In the genomic region with DNA sequence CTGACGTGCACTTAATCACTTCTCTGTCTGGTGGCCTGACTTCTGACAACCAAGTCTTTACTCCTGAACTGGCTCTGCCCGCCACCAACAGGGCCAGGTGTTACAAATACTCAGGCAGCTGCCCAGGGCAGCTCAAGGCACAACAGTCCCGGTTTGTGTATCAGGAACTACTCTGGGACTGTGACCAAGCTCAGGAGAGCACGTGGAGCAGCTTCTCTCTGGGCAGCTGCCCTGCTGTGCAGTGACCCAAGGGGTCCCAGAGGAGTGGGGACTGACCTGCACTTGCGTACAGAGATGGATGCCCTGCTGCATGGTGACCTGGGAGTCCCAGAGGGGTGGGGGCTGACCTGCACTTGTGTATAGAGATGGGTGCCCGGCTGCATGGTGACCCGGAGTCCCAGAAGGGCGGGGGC, we compare ENCODE assay signal across 26 cellular contexts. TPM values are rescaled to one million over a fixed set of nuclear protein-coding genes. Genes with fewer than 3 reads are reported as not detected.
"Had no signal": no experiment of that assay in that cellular context is flagged by ENCODE, and none has a peak within 500 bp of the region (broad histone marks: within the 10 kb centered on the region; RNA-seq: fewer than 3 reads in every experiment).

No MANE protein-coding gene starts in this region.

- ATAC-seq: activated naive CD4-positive, alpha-beta T cell treated with anti-CD3 and anti-CD28 coated beads, Interleukin-2, amount 50 U/mL, for 72 hours; activated naive CD8-positive, alpha-beta T cell treated with anti-CD3 and anti-CD28 coated beads, Interleukin-2, amount 50 U/mL, for 24 hours; activated T-cell treated with anti-CD3 and anti-CD28 coated beads, Interleukin-2, amount 50 U/mL, for 72 hours; body of pancreas had no signal

- H3K27me3 Mint-ChIP-seq: activated CD4-positive, alpha-beta memory T cell treated with anti-CD3 and anti-CD28 coated beads for 36 hours; activated CD4-positive, alpha-beta T cell treated with anti-CD3 and anti-CD28 coated beads, Interleukin-2, amount 10 ng/mL, durations not matched to agents 7 days and 5 days; activated naive CD8-positive, alpha-beta T cell treated with anti-CD3 and anti-CD28 coated beads, Interleukin-2, amount 50 U/mL, for 24 hours had no signal

- H3K9me3 ChIP-seq: ascending aorta, body of pancreas had no signal

- FAIRE-seq: bronchial epithelial cell, TTC549 had no signal

- H3K27me3 ChIP-seq: ascending aorta, body of pancreas had no signal

- H3K27ac ChIP-seq: ascending aorta, body of pancreas, VCaP had no signal

- H3K27ac Mint-ChIP-seq: activated CD4-positive, alpha-beta memory T cell treated with anti-CD3 and anti-CD28 coated beads for 36 hours; activated CD4-positive, alpha-beta T cell treated with anti-CD3 and anti-CD28 coated beads, Interleukin-2, amount 10 ng/mL, durations not matched to agents 7 days and 5 days; activated naive CD8-positive, alpha-beta T cell treated with anti-CD3 and anti-CD28 coated beads, Interleukin-2, amount 50 U/mL, for 24 hours; activated T-cell treated with anti-CD3 and anti-CD28 coated beads, Interleukin-2, amount 50 U/mL, for 72 hours had no signal

- DNase-seq: activated CD4-positive, alpha-beta memory T cell treated with anti-CD3 and anti-CD28 coated beads for 36 hours; activated CD4-positive, alpha-beta T cell treated with anti-CD3 and anti-CD28 coated beads, Interleukin-2, amount 10 ng/mL, durations not matched to agents 7 days and 5 days; activated CD4-positive, CD25-positive, alpha-beta regulatory T cell; activated CD8-positive, alpha-beta memory T cell treated with anti-CD3 and anti-CD28 coated beads for 24 hours; activated naive CD8-positive, alpha-beta T cell treated with anti-CD3 and anti-CD28 coated beads, Interleukin-2, amount 50 U/mL, for 24 hours; activated T-cell treated with anti-CD3 and anti-CD28 coated beads, Interleukin-2, amount 50 U/mL, for 72 hours; amniotic stem cell; body of pancreas; Kasumi-1; KBM-7; NCI-H146; NCI-H187 treated with DMSO at 0.1 percent for 48 hours; NCI-H2081 treated with DMSO at 0.1 percent for 48 hours; NCI-H226; NCI-H526; NCI-H774; SIG-M5; T-helper 2 cell; T1000 had no signal

- H3K9me3 Mint-ChIP-seq: activated CD4-positive, alpha-beta memory T cell treated with anti-CD3 and anti-CD28 coated beads for 36 hours; activated CD4-positive, alpha-beta T cell treated with anti-CD3 and anti-CD28 coated beads, Interleukin-2, amount 10 ng/mL, durations not matched to agents 7 days and 5 days; activated naive CD4-positive, alpha-beta T cell treated with anti-CD3 and anti-CD28 coated beads, Interleukin-2, amount 50 U/mL, for 72 hours; activated naive CD8-positive, alpha-beta T cell treated with anti-CD3 and anti-CD28 coated beads, Interleukin-2, amount 50 U/mL, for 24 hours; activated T-cell treated with anti-CD3 and anti-CD28 coated beads, Interleukin-2, amount 50 U/mL, for 72 hours had no signal

- H3K4me1 ChIP-seq: ascending aorta, body of pancreas had no signal

- H3K4me3 Mint-ChIP-seq: activated CD4-positive, alpha-beta memory T cell treated with anti-CD3 and anti-CD28 coated beads for 36 hours; activated CD4-positive, alpha-beta T cell treated with anti-CD3 and anti-CD28 coated beads, Interleukin-2, amount 10 ng/mL, durations not matched to agents 7 days and 5 days; activated naive CD8-positive, alpha-beta T cell treated with anti-CD3 and anti-CD28 coated beads, Interleukin-2, amount 50 U/mL, for 24 hours; activated T-cell treated with anti-CD3 and anti-CD28 coated beads, Interleukin-2, amount 50 U/mL, for 72 hours had no signal

- H3K4me3 ChIP-seq: ascending aorta, body of pancreas had no signal

RNA-seq across cellular contexts. Expression of gene LITAFD, which starts 21.9 kb away (rescaled TPM):
- total RNA-seq: activated CD4-positive, alpha-beta memory T cell treated with anti-CD3 and anti-CD28 coated beads for 36 hours; activated CD4-positive, alpha-beta T cell treated with anti-CD3 and anti-CD28 coated beads, Interleukin-2, amount 10 ng/mL, durations not matched to agents 7 days and 5 days; activated naive CD4-positive, alpha-beta T cell treated with anti-CD3 and anti-CD28 coated beads, Interleukin-2, amount 50 U/mL, for 72 hours; activated T-cell treated with anti-CD3 and anti-CD28 coated beads, Interleukin-2, amount 50 U/mL, for 72 hours; ascending aorta; body of pancreas; bronchial epithelial cell; OCI-LY7; RPMI7951 had no signal
